1 cellular context compared by ENCODE assay signal in genomic region chr10:97463363-97464132, GRCh38.
TF ChIP-seq lines count a peak whose summit lies in the region.

No MANE protein-coding gene starts in this region.

TF ChIP-seq in endothelial cell of umbilical vein, 7 proteins besides CTCF, POLR2A, EP300 and RAD21:
- TF ChIP-seq, protein P1, sequence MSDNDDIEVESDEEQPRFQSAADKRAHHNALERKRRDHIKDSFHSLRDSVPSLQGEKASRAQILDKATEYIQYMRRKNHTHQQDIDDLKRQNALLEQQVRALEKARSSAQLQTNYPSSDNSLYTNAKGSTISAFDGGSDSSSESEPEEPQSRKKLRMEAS (IDR thresholded peaks at IDR 0.05; ENCODE audit: insufficient read depth, insufficient read length) = no peak
- no peak for TF ChIP-seq EZH2 (IDR thresholded peaks at IDR 0.05; ENCODE audit: borderline replicate concordance, low read depth, low read length, severe bottlenecking)
- peak; percentile 10 for TF ChIP-seq POLR2AphosphoS5 (IDR thresholded peaks at IDR 0.05; ENCODE audit: insufficient read depth, low read depth, low read length)
- TF ChIP-seq FOS (IDR thresholded peaks at IDR 0.05; ENCODE audit: borderline replicate concordance, insufficient read depth, low read length) = no peak
- TF ChIP-seq MYC (IDR thresholded peaks at IDR 0.05; ENCODE audit: low read depth, low read length) = no peak
- no peak for TF ChIP-seq JUN (IDR thresholded peaks at IDR 0.05; ENCODE audit: borderline replicate concordance, insufficient read depth, insufficient read length, low read depth)
- no peak for TF ChIP-seq GATA2 (IDR thresholded peaks at IDR 0.05; ENCODE audit: insufficient read depth, insufficient read length, low read depth, low read length)
